1 cellular context compared by ENCODE assay signal in genomic region chr11:98455500-98456186, GRCh38.
TF ChIP-seq lines count a peak whose summit lies in the region.

No MANE protein-coding gene starts in this region.

TF ChIP-seq in GM23338, 12 proteins besides CTCF, POLR2A, EP300 and RAD21 (continued from another document):
- TF ChIP-seq ZNF462 (CRISPR knock-in tag; IDR thresholded peaks at IDR 0.05) = no peak
- TF ChIP-seq POLR2AphosphoS5 (IDR thresholded peaks at IDR 0.05; ENCODE audit: low read depth) = no peak
- no peak for TF ChIP-seq REST (IDR thresholded peaks at IDR 0.05; ENCODE audit: unreplicated experiment)
TF ChIP-seq in GM23338: peak in this region for 0.
